Comparison of ENCODE assay signal across 8 cellular contexts in genomic region chr12:644818-645552, GRCh38. TPM values are rescaled to one million over a fixed set of nuclear protein-coding genes. Genes with fewer than 3 reads are reported as not detected.
DNase-seq lines count a peak whose midpoint lies in the region; ATAC-seq and TF ChIP-seq lines count a peak whose summit lies in the region.

No MANE protein-coding gene starts in this region.

- peak overlapping the region in 9 of 11 experiments; percentile 36 to 97 (median 88); a peak in 15 of 22 replicates for H3K4me2 ChIP-seq in BLaER1 treated with 17β-estradiol and CSF1 and Interleukin-3, amounts not matched to agents 10 nM and 100 nM

- H3K27me3 ChIP-seq in BLaER1 treated with 17β-estradiol and CSF1 and Interleukin-3, amounts not matched to agents 10 nM and 100 nM = no peaks in the 10 kb centered on the region
- no peaks in the 10 kb centered on the region for H3K27me3 ChIP-seq in gastroesophageal sphincter
- H3K27me3 ChIP-seq in psoas muscle (ENCODE audit: insufficient read depth in 3 of 3, low read length in 2 of 3) = no peaks in the 10 kb centered on the region

- no peak for TF ChIP-seq CTCF in gastroesophageal sphincter (IDR thresholded peaks at IDR 0.05)
- TF ChIP-seq CTCF in psoas muscle (IDR thresholded peaks at IDR 0.05) = no peak

- H3K4me3 ChIP-seq in BLaER1 treated with 17β-estradiol and CSF1 and Interleukin-3, amounts not matched to agents 10 nM and 100 nM = peak overlapping the region in 2 of 10 experiments; percentile 10 to 59; a peak in 2 of 20 replicates
- H3K4me3 ChIP-seq in gastroesophageal sphincter (no peak overlapping the region), psoas muscle (no peak overlapping the region)

- no peaks in the 10 kb centered on the region for H4K20me1 ChIP-seq in BLaER1 treated with 17β-estradiol and CSF1 and Interleukin-3, amounts not matched to agents 10 nM and 100 nM

- peak overlapping the region in 2 of 11 experiments; percentile 25 to 97; a peak in 3 of 22 replicates for H3K9ac ChIP-seq in BLaER1 treated with 17β-estradiol and CSF1 and Interleukin-3, amounts not matched to agents 10 nM and 100 nM

- WGBS in gastroesophageal sphincter (ENCODE audit: low coverage in 1 of 2), 2 donors = 51 to 70% methylated on average over 6 of the region's 6 CpGs
- 49 to 59% (median 50%) methylated on average over 6 of the region's 6 CpGs for WGBS in psoas muscle, 3 donors

- DNase-seq in RPMI7951 (ENCODE audit: low read depth) (peak; percentile 60), psoas muscle (no peak), NCI-H1105 (lab: John Stamatoyannopoulos, UW) (no peak), mesenteric fat pad (ENCODE audit: low spot score) (no peak)

- intact Hi-C loops in psoas muscle (cut with DNase I) = loop anchor here (5.0 to 10.0 kb wide), 5 partner anchors 68 to 300 kb away; partner anchors contain the start of genes RAD52 (in 1 of the 2) and WNK1 (in 1 of the 2)

- H3K9me3 ChIP-seq in BLaER1 treated with 17β-estradiol and CSF1 and Interleukin-3, amounts not matched to agents 10 nM and 100 nM (replicated peaks in 1 of 11) = no peaks in the 10 kb centered on the region
- H3K9me3 ChIP-seq in gastroesophageal sphincter (no peaks in the 10 kb centered on the region), psoas muscle (no peaks in the 10 kb centered on the region)

- TF ChIP-seq EP300 in gastroesophageal sphincter (IDR thresholded peaks at IDR 0.05) = no peak

- ATAC-seq in gastroesophageal sphincter (no peak), psoas muscle (peak in 1 of 4 donors; percentile 33), GM18867 (IDR thresholded peaks at IDR 0.05; ENCODE audit: unreplicated experiment) (no peak), HG02763 (IDR thresholded peaks at IDR 0.05; ENCODE audit: unreplicated experiment) (no peak)

- H3K4me1 ChIP-seq in BLaER1 treated with 17β-estradiol and CSF1 and Interleukin-3, amounts not matched to agents 10 nM and 100 nM = peaks cover 29 to 63% (median 50%) of the 10 kb centered on the region in 10 experiments
- peaks cover 6 to 57% (median 22%) of the 10 kb centered on the region in 3 donors for H3K4me1 ChIP-seq in gastroesophageal sphincter
- H3K4me1 ChIP-seq in psoas muscle = peaks cover 52% of the 10 kb centered on the region

- no peak for TF ChIP-seq POLR2A in gastroesophageal sphincter (IDR thresholded peaks at IDR 0.05)

- H3K27ac ChIP-seq in BLaER1 treated with 17β-estradiol and CSF1 and Interleukin-3, amounts not matched to agents 10 nM and 100 nM = peak overlapping the region in 5 of 11 experiments; percentile 18 to 96 (median 29); a peak in 4 of 22 replicates
- H3K27ac ChIP-seq in gastroesophageal sphincter (peak overlapping the region in 3 of 4 donors; percentile 94 to 99 (median 97)), psoas muscle (peak overlapping the region; percentile 100)

- H3K36me3 ChIP-seq in BLaER1 treated with 17β-estradiol and CSF1 and Interleukin-3, amounts not matched to agents 10 nM and 100 nM = peaks cover 0 to 11% (median 0%) of the 10 kb centered on the region in 11 experiments; a peak in 2 of 22 replicates
- H3K36me3 ChIP-seq in gastroesophageal sphincter (no peaks in the 10 kb centered on the region), psoas muscle (ENCODE audit: insufficient read depth in 1 of 2, low read depth in 1 of 2) (no peaks in the 10 kb centered on the region)

RNA-seq across cellular contexts. Expression of gene NINJ2, which starts 18.3 kb away (rescaled TPM):
- total RNA-seq in RPMI7951 (2014; rRNA removed; shearing (Covaris generic)) = 4.1 and 6.9 TPM in 2 replicates
- total RNA-seq in gastroesophageal sphincter (1 to 10 TPM in 3 of 4 donors, under 1 TPM in 1; 0.78 to 9.0 (median 5.2) TPM), psoas muscle (10 to 100 TPM; 32.6 to 37.3 (median 33.0) TPM), mesenteric fat pad (18.5 TPM)
- 10 to 100 TPM; 11.8 to 66.6 (median 49.1) TPM for polyA plus RNA-seq in psoas muscle
